In the genomic region with DNA sequence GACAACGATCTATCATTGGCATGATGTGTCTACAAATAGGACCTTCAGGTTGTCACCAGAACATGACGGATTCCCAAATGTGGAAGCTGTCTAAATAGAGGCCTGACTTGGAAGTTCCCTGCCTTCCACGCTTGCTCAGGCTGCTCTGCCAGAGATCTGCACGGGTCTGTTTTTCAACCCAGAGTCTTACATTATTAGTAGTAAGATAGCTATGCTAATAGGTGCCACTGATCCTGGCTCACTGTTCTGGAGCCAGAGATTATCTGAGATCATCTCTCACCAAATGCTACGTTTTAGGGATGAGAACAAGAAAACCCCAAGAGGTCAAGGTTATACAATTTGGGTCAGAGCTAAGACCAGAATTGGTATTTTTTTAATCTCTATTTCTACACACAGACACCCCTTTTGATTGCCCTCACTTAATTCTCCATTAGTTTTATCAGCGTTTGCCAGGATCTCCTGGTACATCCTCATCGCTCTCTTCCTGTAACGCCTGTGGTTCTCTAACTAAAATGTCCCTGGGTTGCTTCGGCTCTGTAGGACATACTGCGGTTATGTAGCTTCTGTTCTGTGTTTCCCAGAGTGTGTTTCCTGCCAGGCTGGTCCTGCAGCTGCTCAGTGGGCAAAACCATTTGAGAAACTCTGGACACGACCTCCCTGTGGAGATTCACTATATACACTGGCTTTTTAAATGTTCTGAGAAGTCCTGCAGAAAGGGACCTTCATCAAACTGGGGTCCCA, we compare ENCODE assay signal across 1 cellular context.
TF ChIP-seq lines count a peak whose summit lies in the region.

No MANE protein-coding gene starts in this region.

TF ChIP-seq in IMR-90, 13 proteins besides CTCF, POLR2A, EP300 and RAD21:
- TF ChIP-seq MAFK (IDR thresholded peaks at IDR 0.05; ENCODE audit: low read depth, low read length), result no peak
- TF ChIP-seq, protein P1, sequence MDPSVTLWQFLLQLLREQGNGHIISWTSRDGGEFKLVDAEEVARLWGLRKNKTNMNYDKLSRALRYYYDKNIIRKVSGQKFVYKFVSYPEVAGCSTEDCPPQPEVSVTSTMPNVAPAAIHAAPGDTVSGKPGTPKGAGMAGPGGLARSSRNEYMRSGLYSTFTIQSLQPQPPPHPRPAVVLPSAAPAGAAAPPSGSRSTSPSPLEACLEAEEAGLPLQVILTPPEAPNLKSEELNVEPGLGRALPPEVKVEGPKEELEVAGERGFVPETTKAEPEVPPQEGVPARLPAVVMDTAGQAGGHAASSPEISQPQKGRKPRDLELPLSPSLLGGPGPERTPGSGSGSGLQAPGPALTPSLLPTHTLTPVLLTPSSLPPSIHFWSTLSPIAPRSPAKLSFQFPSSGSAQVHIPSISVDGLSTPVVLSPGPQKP (IDR thresholded peaks at IDR 0.05; ENCODE audit: borderline replicate concordance, low read depth, low read length), result no peak
- TF ChIP-seq, protein P2, sequence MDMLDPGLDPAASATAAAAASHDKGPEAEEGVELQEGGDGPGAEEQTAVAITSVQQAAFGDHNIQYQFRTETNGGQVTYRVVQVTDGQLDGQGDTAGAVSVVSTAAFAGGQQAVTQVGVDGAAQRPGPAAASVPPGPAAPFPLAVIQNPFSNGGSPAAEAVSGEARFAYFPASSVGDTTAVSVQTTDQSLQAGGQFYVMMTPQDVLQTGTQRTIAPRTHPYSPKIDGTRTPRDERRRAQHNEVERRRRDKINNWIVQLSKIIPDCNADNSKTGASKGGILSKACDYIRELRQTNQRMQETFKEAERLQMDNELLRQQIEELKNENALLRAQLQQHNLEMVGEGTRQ (IDR thresholded peaks at IDR 0.05; ENCODE audit: low read depth, low read length), result no peak
- TF ChIP-seq NFE2L2 (IDR thresholded peaks at IDR 0.05; ENCODE audit: low read depth, low read length), result no peak
- no peak for TF ChIP-seq SMC3 (IDR thresholded peaks at IDR 0.05; ENCODE audit: low read depth, low read length)
- no peak for TF ChIP-seq CEBPB (IDR thresholded peaks at IDR 0.05; ENCODE audit: low read depth, low read length)
- no peak for TF ChIP-seq RCOR1 (IDR thresholded peaks at IDR 0.05; ENCODE audit: insufficient replicate concordance, low read length)
- no peak for TF ChIP-seq BHLHE40 (IDR thresholded peaks at IDR 0.05; ENCODE audit: low read depth, low read length)
- TF ChIP-seq MAZ (IDR thresholded peaks at IDR 0.05; ENCODE audit: borderline replicate concordance, low read depth, low read length), result no peak
- TF ChIP-seq CHD1 (IDR thresholded peaks at IDR 0.05; ENCODE audit: low read depth, low read length), result no peak
- TF ChIP-seq FOS (IDR thresholded peaks at IDR 0.05; ENCODE audit: low read depth, low read length), result no peak
- no peak for TF ChIP-seq MXI1 (IDR thresholded peaks at IDR 0.05; ENCODE audit: borderline replicate concordance, low read depth, low read length)
- no peak for TF ChIP-seq RFX5 (IDR thresholded peaks at IDR 0.05; ENCODE audit: low read depth, low read length)
